Comparison of ENCODE assay signal across 1 cellular context in the genomic region with DNA sequence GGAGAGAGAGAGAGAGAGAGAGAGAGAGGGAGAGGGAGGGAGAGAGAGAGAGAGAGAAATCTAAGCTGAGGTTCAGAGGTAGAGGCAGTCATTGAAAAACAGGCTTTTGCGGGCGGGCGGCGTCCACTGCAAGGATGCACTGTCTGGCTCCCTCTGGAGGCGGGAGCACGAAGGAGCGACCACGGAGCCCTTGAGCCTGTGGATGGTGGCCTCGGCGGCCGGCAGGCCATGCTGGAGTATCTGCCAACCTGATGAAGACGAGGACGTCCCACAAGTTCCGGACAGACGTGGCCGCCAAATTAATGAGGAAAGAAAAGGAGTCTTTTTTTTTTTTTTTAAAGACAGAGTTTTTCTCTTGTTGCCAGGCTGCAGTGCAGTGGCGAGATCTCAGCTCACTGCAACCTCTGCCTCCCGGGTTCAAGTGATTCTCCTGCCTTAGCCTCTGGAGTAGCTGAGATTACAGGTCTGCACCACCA.
A peak's percentile ranks its signal among the peaks of the same experiment; 100 is the strongest.
TF ChIP-seq lines count a peak whose summit lies in the region.

No MANE protein-coding gene starts in this region.

TF ChIP-seq in HepG2, 621 proteins besides CTCF, POLR2A, EP300 and RAD21 (continued from another document and continues in another):
- TF ChIP-seq ZNF138 (CRISPR knock-in tag; IDR thresholded peaks at IDR 0.05; ENCODE audit: low read depth) (no peak), PTBP1 (IDR thresholded peaks at IDR 0.05; ENCODE audit: low read depth, low read length, poor library complexity, severe bottlenecking) (peak; percentile 81), HDAC1 (CRISPR knock-in tag; IDR thresholded peaks at IDR 0.05) (0 out of 2 replicates have a peak, but pooled peaks have one; percentile 16), ZNF296 (CRISPR knock-in tag; conservative IDR thresholded peaks at IDR 0.05) (no peak), ZNF263 (CRISPR knock-in tag; IDR thresholded peaks at IDR 0.05) (peak; percentile 35; the same call in 1 of the 2 replicates), PHF21A (CRISPR knock-in tag; IDR thresholded peaks at IDR 0.05) (peak; percentile 64; the same call in 1 of the 2 replicates), RXRA (CRISPR knock-in tag; IDR thresholded peaks at IDR 0.05) (0 out of 2 replicates have a peak, but pooled peaks have one; percentile 20), PHF20 (CRISPR knock-in tag; IDR thresholded peaks at IDR 0.05) (0 out of 2 replicates have a peak, but pooled peaks have one; percentile 41), ZNF431 (CRISPR knock-in tag; IDR thresholded peaks at IDR 0.05; ENCODE audit: borderline replicate concordance, low read depth) (0 out of 2 replicates have a peak, but pooled peaks have one; percentile 42), MED1 (CRISPR knock-in tag; IDR thresholded peaks at IDR 0.05) (0 out of 2 replicates have a peak, but pooled peaks have one; percentile 38), TEAD3 (CRISPR knock-in tag; optimal IDR thresholded peaks at IDR 0.05; ENCODE audit: borderline replicate concordance) (peak; percentile 54), ZNF20 (CRISPR knock-in tag; IDR thresholded peaks at IDR 0.05) (no peak), ZNF792 (CRISPR knock-in tag; IDR thresholded peaks at IDR 0.05) (peak; percentile 70; the same call in 1 of the 2 replicates), MAZ (IDR thresholded peaks at IDR 0.05; ENCODE audit: borderline replicate concordance, low read depth, low read length) (0 out of 2 replicates have a peak, but pooled peaks have one; percentile 24), MAZ (CRISPR knock-in tag; IDR thresholded peaks at IDR 0.05; ENCODE audit: low read depth) (no peak), FOSL2 (CRISPR knock-in tag; IDR thresholded peaks at IDR 0.05) (peak; percentile 37), HNRNPLL (IDR thresholded peaks at IDR 0.05; ENCODE audit: low read depth, low read length, poor library complexity, severe bottlenecking) (peak; percentile 37), MXI1 (IDR thresholded peaks at IDR 0.05; ENCODE audit: borderline replicate concordance, low read depth, low read length) (peak; percentile 20; the same call in 1 of the 3 replicates), ZNF781 (CRISPR knock-in tag; IDR thresholded peaks at IDR 0.05; ENCODE audit: borderline replicate concordance, not compliant biosample characterization) (no peak), ZNF292 (CRISPR knock-in tag; IDR thresholded peaks at IDR 0.05; ENCODE audit: borderline replicate concordance, low read depth) (peak; percentile 76), SOX13 (IDR thresholded peaks at IDR 0.05) (no peak), SOX13 (CRISPR knock-in tag; conservative IDR thresholded peaks at IDR 0.05 in 1 of 2, IDR thresholded peaks at IDR 0.05 in 1 of 2) (0 out of 4 replicates have a peak, but pooled peaks of 1 of the 2 experiments have one; percentile 22), SOX6 (IDR thresholded peaks at IDR 0.05) (no peak), SOX6 (CRISPR knock-in tag; IDR thresholded peaks at IDR 0.05) (peak; percentile 47; the same call in 1 of the 2 replicates), FOXP1 (IDR thresholded peaks at IDR 0.05) (no peak), FOXP1 (CRISPR knock-in tag; IDR thresholded peaks at IDR 0.05) (no peak), ZNF556 (CRISPR knock-in tag; IDR thresholded peaks at IDR 0.05; ENCODE audit: borderline replicate concordance) (peak; percentile 39; the same call in 1 of the 2 replicates), NONO (IDR thresholded peaks at IDR 0.05) (no peak), NONO (CRISPR knock-in tag; conservative IDR thresholded peaks at IDR 0.05) (0 out of 2 replicates have a peak, but pooled peaks have one; percentile 31), XRCC5 (optimal IDR thresholded peaks at IDR 0.05; ENCODE audit: low read length) (peak; percentile 75), ATRX (CRISPR knock-in tag; IDR thresholded peaks at IDR 0.05; ENCODE audit: borderline replicate concordance) (no peak)
- TF ChIP-seq, protein P1, sequence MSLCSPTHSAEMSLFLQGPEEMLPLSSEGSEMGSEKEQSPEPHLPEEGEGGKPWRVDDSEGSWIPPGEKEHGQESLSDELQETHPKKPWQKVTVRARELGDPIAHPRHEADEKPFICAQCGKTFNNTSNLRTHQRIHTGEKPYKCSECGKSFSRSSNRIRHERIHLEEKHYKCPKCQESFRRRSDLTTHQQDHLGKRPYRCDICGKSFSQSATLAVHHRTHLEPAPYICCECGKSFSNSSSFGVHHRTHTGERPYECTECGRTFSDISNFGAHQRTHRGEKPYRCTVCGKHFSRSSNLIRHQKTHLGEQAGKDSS (CRISPR knock-in tag; IDR thresholded peaks at IDR 0.05; ENCODE audit: borderline replicate concordance, low read depth): peak; percentile 44; the same call in 1 of the 2 replicates
- TF ChIP-seq, protein P2, sequence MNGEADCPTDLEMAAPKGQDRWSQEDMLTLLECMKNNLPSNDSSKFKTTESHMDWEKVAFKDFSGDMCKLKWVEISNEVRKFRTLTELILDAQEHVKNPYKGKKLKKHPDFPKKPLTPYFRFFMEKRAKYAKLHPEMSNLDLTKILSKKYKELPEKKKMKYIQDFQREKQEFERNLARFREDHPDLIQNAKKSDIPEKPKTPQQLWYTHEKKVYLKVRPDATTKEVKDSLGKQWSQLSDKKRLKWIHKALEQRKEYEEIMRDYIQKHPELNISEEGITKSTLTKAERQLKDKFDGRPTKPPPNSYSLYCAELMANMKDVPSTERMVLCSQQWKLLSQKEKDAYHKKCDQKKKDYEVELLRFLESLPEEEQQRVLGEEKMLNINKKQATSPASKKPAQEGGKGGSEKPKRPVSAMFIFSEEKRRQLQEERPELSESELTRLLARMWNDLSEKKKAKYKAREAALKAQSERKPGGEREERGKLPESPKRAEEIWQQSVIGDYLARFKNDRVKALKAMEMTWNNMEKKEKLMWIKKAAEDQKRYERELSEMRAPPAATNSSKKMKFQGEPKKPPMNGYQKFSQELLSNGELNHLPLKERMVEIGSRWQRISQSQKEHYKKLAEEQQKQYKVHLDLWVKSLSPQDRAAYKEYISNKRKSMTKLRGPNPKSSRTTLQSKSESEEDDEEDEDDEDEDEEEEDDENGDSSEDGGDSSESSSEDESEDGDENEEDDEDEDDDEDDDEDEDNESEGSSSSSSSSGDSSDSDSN (CRISPR knock-in tag; IDR thresholded peaks at IDR 0.05): peak; percentile 53; the same call in 1 of the 2 replicates
- TF ChIP-seq, protein P3, sequence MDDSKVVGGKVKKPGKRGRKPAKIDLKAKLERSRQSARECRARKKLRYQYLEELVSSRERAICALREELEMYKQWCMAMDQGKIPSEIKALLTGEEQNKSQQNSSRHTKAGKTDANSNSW (CRISPR knock-in tag; IDR thresholded peaks at IDR 0.05; ENCODE audit: borderline replicate concordance): no peak
- TF ChIP-seq, protein P4, sequence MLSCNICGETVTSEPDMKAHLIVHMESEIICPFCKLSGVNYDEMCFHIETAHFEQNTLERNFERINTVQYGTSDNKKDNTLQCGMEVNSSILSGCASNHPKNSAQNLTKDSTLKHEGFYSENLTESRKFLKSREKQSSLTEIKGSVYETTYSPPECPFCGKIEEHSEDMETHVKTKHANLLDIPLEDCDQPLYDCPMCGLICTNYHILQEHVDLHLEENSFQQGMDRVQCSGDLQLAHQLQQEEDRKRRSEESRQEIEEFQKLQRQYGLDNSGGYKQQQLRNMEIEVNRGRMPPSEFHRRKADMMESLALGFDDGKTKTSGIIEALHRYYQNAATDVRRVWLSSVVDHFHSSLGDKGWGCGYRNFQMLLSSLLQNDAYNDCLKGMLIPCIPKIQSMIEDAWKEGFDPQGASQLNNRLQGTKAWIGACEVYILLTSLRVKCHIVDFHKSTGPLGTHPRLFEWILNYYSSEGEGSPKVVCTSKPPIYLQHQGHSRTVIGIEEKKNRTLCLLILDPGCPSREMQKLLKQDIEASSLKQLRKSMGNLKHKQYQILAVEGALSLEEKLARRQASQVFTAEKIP (CRISPR knock-in tag; IDR thresholded peaks at IDR 0.05; ENCODE audit: borderline replicate concordance): no peak
- TF ChIP-seq, protein P5, sequence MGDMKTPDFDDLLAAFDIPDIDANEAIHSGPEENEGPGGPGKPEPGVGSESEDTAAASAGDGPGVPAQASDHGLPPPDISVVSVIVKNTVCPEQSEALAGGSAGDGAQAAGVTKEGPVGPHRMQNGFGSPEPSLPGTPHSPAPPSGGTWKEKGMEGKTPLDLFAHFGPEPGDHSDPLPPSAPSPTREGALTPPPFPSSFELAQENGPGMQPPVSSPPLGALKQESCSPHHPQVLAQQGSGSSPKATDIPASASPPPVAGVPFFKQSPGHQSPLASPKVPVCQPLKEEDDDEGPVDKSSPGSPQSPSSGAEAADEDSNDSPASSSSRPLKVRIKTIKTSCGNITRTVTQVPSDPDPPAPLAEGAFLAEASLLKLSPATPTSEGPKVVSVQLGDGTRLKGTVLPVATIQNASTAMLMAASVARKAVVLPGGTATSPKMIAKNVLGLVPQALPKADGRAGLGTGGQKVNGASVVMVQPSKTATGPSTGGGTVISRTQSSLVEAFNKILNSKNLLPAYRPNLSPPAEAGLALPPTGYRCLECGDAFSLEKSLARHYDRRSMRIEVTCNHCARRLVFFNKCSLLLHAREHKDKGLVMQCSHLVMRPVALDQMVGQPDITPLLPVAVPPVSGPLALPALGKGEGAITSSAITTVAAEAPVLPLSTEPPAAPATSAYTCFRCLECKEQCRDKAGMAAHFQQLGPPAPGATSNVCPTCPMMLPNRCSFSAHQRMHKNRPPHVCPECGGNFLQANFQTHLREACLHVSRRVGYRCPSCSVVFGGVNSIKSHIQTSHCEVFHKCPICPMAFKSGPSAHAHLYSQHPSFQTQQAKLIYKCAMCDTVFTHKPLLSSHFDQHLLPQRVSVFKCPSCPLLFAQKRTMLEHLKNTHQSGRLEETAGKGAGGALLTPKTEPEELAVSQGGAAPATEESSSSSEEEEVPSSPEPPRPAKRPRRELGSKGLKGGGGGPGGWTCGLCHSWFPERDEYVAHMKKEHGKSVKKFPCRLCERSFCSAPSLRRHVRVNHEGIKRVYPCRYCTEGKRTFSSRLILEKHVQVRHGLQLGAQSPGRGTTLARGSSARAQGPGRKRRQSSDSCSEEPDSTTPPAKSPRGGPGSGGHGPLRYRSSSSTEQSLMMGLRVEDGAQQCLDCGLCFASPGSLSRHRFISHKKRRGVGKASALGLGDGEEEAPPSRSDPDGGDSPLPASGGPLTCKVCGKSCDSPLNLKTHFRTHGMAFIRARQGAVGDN (CRISPR knock-in tag; IDR thresholded peaks at IDR 0.05): peak; percentile 85
- TF ChIP-seq, protein P6, sequence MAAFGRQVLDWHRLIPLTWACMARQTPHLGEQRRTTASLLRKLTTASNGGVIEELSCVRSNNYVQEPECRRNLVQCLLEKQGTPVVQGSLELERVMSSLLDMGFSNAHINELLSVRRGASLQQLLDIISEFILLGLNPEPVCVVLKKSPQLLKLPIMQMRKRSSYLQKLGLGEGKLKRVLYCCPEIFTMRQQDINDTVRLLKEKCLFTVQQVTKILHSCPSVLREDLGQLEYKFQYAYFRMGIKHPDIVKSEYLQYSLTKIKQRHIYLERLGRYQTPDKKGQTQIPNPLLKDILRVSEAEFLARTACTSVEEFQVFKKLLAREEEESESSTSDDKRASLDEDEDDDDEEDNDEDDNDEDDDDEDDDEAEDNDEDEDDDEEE (CRISPR knock-in tag; IDR thresholded peaks at IDR 0.05): 0 out of 2 replicates have a peak, but pooled peaks have one; percentile 46
- TF ChIP-seq, protein P7, sequence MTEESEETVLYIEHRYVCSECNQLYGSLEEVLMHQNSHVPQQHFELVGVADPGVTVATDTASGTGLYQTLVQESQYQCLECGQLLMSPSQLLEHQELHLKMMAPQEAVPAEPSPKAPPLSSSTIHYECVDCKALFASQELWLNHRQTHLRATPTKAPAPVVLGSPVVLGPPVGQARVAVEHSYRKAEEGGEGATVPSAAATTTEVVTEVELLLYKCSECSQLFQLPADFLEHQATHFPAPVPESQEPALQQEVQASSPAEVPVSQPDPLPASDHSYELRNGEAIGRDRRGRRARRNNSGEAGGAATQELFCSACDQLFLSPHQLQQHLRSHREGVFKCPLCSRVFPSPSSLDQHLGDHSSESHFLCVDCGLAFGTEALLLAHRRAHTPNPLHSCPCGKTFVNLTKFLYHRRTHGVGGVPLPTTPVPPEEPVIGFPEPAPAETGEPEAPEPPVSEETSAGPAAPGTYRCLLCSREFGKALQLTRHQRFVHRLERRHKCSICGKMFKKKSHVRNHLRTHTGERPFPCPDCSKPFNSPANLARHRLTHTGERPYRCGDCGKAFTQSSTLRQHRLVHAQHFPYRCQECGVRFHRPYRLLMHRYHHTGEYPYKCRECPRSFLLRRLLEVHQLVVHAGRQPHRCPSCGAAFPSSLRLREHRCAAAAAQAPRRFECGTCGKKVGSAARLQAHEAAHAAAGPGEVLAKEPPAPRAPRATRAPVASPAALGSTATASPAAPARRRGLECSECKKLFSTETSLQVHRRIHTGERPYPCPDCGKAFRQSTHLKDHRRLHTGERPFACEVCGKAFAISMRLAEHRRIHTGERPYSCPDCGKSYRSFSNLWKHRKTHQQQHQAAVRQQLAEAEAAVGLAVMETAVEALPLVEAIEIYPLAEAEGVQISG (CRISPR knock-in tag; IDR thresholded peaks at IDR 0.05): peak; percentile 52; the same call in 1 of the 2 replicates
- TF ChIP-seq, protein P8, sequence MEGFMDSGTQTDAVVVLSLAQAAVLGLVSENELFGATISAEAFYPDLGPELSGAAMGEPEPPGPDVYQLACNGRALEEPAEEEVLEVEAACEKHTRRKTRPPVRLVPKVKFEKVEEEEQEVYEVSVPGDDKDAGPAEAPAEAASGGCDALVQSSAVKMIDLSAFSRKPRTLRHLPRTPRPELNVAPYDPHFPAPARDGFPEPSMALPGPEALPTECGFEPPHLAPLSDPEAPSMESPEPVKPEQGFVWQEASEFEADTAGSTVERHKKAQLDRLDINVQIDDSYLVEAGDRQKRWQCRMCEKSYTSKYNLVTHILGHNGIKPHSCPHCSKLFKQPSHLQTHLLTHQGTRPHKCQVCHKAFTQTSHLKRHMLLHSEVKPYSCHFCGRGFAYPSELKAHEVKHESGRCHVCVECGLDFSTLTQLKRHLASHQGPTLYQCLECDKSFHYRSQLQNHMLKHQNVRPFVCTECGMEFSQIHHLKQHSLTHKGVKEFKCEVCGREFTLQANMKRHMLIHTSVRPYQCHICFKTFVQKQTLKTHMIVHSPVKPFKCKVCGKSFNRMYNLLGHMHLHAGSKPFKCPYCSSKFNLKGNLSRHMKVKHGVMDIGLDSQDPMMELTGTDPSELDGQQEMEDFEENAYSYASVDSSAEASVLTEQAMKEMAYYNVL (CRISPR knock-in tag; IDR thresholded peaks at IDR 0.05; ENCODE audit: borderline replicate concordance): peak; percentile 97
- TF ChIP-seq, protein P9, sequence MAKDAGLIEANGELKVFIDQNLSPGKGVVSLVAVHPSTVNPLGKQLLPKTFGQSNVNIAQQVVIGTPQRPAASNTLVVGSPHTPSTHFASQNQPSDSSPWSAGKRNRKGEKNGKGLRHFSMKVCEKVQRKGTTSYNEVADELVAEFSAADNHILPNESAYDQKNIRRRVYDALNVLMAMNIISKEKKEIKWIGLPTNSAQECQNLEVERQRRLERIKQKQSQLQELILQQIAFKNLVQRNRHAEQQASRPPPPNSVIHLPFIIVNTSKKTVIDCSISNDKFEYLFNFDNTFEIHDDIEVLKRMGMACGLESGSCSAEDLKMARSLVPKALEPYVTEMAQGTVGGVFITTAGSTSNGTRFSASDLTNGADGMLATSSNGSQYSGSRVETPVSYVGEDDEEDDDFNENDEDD (CRISPR knock-in tag; IDR thresholded peaks at IDR 0.05; ENCODE audit: borderline replicate concordance): peak; percentile 41; the same call in 1 of the 2 replicates
- TF ChIP-seq, protein P10, sequence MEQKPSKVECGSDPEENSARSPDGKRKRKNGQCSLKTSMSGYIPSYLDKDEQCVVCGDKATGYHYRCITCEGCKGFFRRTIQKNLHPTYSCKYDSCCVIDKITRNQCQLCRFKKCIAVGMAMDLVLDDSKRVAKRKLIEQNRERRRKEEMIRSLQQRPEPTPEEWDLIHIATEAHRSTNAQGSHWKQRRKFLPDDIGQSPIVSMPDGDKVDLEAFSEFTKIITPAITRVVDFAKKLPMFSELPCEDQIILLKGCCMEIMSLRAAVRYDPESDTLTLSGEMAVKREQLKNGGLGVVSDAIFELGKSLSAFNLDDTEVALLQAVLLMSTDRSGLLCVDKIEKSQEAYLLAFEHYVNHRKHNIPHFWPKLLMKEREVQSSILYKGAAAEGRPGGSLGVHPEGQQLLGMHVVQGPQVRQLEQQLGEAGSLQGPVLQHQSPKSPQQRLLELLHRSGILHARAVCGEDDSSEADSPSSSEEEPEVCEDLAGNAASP (CRISPR knock-in tag; IDR thresholded peaks at IDR 0.05; ENCODE audit: borderline replicate concordance): peak; percentile 20; the same call in 1 of the 2 replicates
